1 cellular context compared by ENCODE assay signal in the genomic region with DNA sequence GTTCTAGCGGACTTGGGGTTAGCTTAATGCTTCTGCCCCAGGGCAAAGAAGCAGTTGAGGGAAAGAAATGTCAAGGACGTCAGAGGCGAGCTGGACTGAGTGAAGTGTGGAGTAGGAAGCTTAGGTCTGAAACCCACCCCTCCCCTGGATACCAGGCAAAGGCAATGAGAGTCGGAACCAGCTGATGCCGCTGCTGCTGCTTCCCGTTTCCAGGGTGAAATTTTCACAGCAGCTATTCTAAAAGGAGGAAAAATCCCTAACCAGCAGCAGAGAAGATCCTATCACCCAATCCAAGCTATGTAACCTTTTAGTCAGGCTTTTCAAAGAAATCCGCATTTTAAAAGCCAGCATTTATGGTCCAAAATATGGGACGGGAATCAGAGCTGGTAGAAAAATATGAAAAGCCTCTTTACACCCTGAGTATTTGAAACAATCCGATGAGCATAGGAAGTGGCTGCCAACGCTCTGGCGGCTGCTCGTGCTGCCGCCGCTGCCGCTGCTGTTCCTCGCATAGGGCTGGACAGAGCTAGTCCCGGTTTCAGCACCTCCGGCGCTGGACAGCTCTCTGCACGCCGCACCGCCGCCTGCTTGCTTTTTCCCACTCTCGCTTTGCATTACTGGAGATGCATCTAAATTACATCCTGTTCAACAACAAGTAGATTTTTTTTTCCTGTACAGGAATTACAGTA.
TF ChIP-seq lines count a peak whose summit lies in the region.

No MANE protein-coding gene starts in this region.

TF ChIP-seq in SK-N-SH, 30 proteins besides CTCF, POLR2A, EP300 and RAD21 (continued from another document):
- peak; percentile 100 for TF ChIP-seq REST (IDR thresholded peaks at IDR 0.05; ENCODE audit: low read depth, low read length)
- peak; percentile 91 for TF ChIP-seq MAX (IDR thresholded peaks at IDR 0.05; ENCODE audit: low read depth)
- no peak for TF ChIP-seq FOXM1 (IDR thresholded peaks at IDR 0.05; ENCODE audit: low read depth)
